ENCODE assay signal across 14 cellular contexts in genomic region chr11:1830500-1831223, GRCh38. TPM values are rescaled to one million over a fixed set of nuclear protein-coding genes. Genes with fewer than 3 reads are reported as not detected.
DNase-seq lines count a peak whose midpoint lies in the region; ATAC-seq and TF ChIP-seq lines count a peak whose summit lies in the region.
"Had no signal": no experiment of that assay in that cellular context is flagged by ENCODE, and none has a peak within 500 bp of the region (broad histone marks: within the 10 kb centered on the region; RNA-seq: fewer than 3 reads in every experiment).

No MANE protein-coding gene starts in this region.

- H3K4me3 ChIP-seq in H7 (ENCODE audit: insufficient read depth, low read depth, low read length) (no peak overlapping the region), ascending aorta (no peak overlapping the region), lung (no peak overlapping the region)

- ATAC-seq in lung (ENCODE audit: insufficient read depth, low FRiP score) (no peak), GM21447 (IDR thresholded peaks at IDR 0.05; ENCODE audit: unreplicated experiment) (no peak)
- ATAC-seq: activated naive CD4-positive, alpha-beta T cell treated with anti-CD3 and anti-CD28 coated beads, Interleukin-2, amount 50 U/mL, for 72 hours had no signal

- H3K27me3 ChIP-seq in H7 (ENCODE audit: control insufficient read depth, insufficient read depth, low read length), result no peaks in the 10 kb centered on the region
- no peaks in the 10 kb centered on the region for H3K27me3 ChIP-seq in ascending aorta
- H3K27me3 ChIP-seq in lung (ENCODE audit: control insufficient read depth, insufficient read depth), result no peaks in the 10 kb centered on the region

- intact Hi-C loops in ascending aorta (cut with DNase I), result loop anchor here (1.0 to 5.0 kb wide), 3 partner anchors 52 to 80 kb away; partner anchors contain the start of genes CTSD and IFITM10

- H3K36me3 ChIP-seq in H7 (replicated peaks; ENCODE audit: control insufficient read depth, insufficient read depth, low read length) (no peaks in the 10 kb centered on the region), ascending aorta (no peaks in the 10 kb centered on the region), lung (ENCODE audit: control insufficient read depth in 2 of 2, insufficient read depth in 2 of 2, low read length in 2 of 2) (no peaks in the 10 kb centered on the region)

- TF ChIP-seq CTCF in ascending aorta (IDR thresholded peaks at IDR 0.05) (no peak), lung (IDR thresholded peaks at IDR 0.05; ENCODE audit: control extremely low read depth, extremely low read depth) (no peak)

- H3K27ac ChIP-seq in ascending aorta (peak overlapping the region; percentile 94 to 96), lung (ENCODE audit: low read depth in 1 of 2, low read length in 1 of 2) (peak overlapping the region in 1 of 2 donors; percentile 66)
- H3K27ac ChIP-seq: C4-2B had no signal

- H3K4me1 ChIP-seq in ascending aorta (peaks cover 55 to 61% of the 10 kb centered on the region in 2 donors), lung (ENCODE audit: control insufficient read depth in 2 of 2, insufficient read depth in 2 of 2, low read length in 2 of 2) (peaks cover 0 to 7% of the 10 kb centered on the region in 2 donors)

- H3K9me3 ChIP-seq in ascending aorta, result no peaks in the 10 kb centered on the region
- no peaks in the 10 kb centered on the region for H3K9me3 ChIP-seq in lung (ENCODE audit: control insufficient read depth in 2 of 2, insufficient read depth in 1 of 2, low read length in 1 of 2)

- DNase-seq in 8988T (peak; percentile 68), H7 (peak; percentile 56), ascending aorta (ENCODE audit: low spot score in 2 of 2) (no peak), lung (ENCODE audit: low spot score) (peak; percentile 53), NCI-H774 (lab: John Stamatoyannopoulos, UW) (no peak), GM19238 (ENCODE audit: insufficient read length, low spot score) (no peak), NCI-H2227 (lab: John Stamatoyannopoulos, UW; ENCODE audit: unreplicated experiment) (no peak)
- DNase-seq: GOT3, kidney glomerular epithelial cell, NCI-H2227 treated with DMSO at 0.1 percent for 48 hours had no signal

- 58 to 69% methylated on average over 27 of the region's 27 CpGs for WGBS in lung, 2 donors

RNA-seq across cellular contexts. Expression of gene SYT8, which starts 4.1 kb away (rescaled TPM):
- not detected in 2 replicates for total RNA-seq in H7 (2014; rRNA removed; shearing (Covaris generic))
- total RNA-seq in ascending aorta (not detected), lung (10 to 100 TPM in 1 of 2 donors, 1 to 10 TPM in 1; 2.7 to 40.6 TPM)
- polyA plus RNA-seq in lung, result 10 to 100 TPM; 15.0 to 18.9 TPM
- total RNA-seq: activated naive CD4-positive, alpha-beta T cell treated with anti-CD3 and anti-CD28 coated beads, Interleukin-2, amount 50 U/mL, for 72 hours; skeletal muscle tissue had no signal

RNA-seq across cellular contexts. Expression of gene TNNI2, which starts 8.1 kb away (rescaled TPM):
- not detected in 2 replicates for total RNA-seq in H7 (2014; rRNA removed; shearing (Covaris generic))
- total RNA-seq in ascending aorta, result not detected
- total RNA-seq in lung, result 10 to 100 TPM in 1 of 2 donors, 1 to 10 TPM in 1; 3.1 to 14.3 TPM
- polyA plus RNA-seq in lung, result 10 to 100 TPM; 10.1 to 35.8 TPM
- total RNA-seq: activated naive CD4-positive, alpha-beta T cell treated with anti-CD3 and anti-CD28 coated beads, Interleukin-2, amount 50 U/mL, for 72 hours had no signal

RNA-seq across cellular contexts. Expression of gene LSP1, which starts 22.2 kb away (rescaled TPM):
- total RNA-seq in H7 (2014; rRNA removed; shearing (Covaris generic)), result 0.35 and 2.0 TPM in 2 replicates
- total RNA-seq in ascending aorta (41.9 TPM), lung (10 to 100 TPM; 44.9 to 72.1 TPM)
- 100 to 1,000 TPM in 1 of 2 donors, 10 to 100 TPM in 1; 95.7 to 121 TPM for polyA plus RNA-seq in lung

Comparison
In these comparisons a context has a peak if more than half of its experiments do, and no peak if none do; other contexts are left out.
1. DNase-seq: peak in 8988T (single experiment), H7 (single experiment) and lung (single experiment); none in ascending aorta (0 of 2), NCI-H774 (single experiment), GM19238 (single experiment) and NCI-H2227 (single experiment).
2. RNA of gene LSP1, which starts 22.2 kb away (total RNA-seq): 44.9 to 72.1 TPM in lung and 41.9 TPM in ascending aorta (single experiment); 0.35 to 2.0 TPM in H7; every median in the first group is over 10 times any median in the second.